ENCODE assay signal across 13 cellular contexts in genomic region chr1:173414136-173414535, GRCh38.
DNase-seq lines count a peak whose midpoint lies in the region; ATAC-seq and TF ChIP-seq lines count a peak whose summit lies in the region.
"Had no signal": no experiment of that assay in that cellular context is flagged by ENCODE, and none has a peak within 500 bp of the region (broad histone marks: within the 10 kb centered on the region; RNA-seq: fewer than 3 reads in every experiment).

No MANE protein-coding gene starts in this region.

- TF ChIP-seq POLR2A in spleen (IDR thresholded peaks at IDR 0.05), result peak in 1 of 3 donors; percentile 31

- H3K9me3 Mint-ChIP-seq in activated CD4-positive, alpha-beta memory T cell treated with anti-CD3 and anti-CD28 coated beads, Interleukin-2, amount 10 ng/mL, durations not matched to agents 7 days and 5 days, result no peaks in the 10 kb centered on the region
- H3K9me3 Mint-ChIP-seq: brain had no signal

- H3K36me3 ChIP-seq in spleen, result peaks cover 0 to 33% (median 3%) of the 10 kb centered on the region in 6 donors

- H3K27ac Mint-ChIP-seq in activated CD4-positive, alpha-beta memory T cell treated with anti-CD3 and anti-CD28 coated beads, Interleukin-2, amount 10 ng/mL, durations not matched to agents 7 days and 5 days, result no peak overlapping the region
- H3K27ac Mint-ChIP-seq: brain had no signal

- peaks cover 2% of the 10 kb centered on the region for H3K36me3 Mint-ChIP-seq in activated CD4-positive, alpha-beta memory T cell treated with anti-CD3 and anti-CD28 coated beads, Interleukin-2, amount 10 ng/mL, durations not matched to agents 7 days and 5 days (ENCODE audit: low read depth)

- H3K4me1 ChIP-seq in spleen, result peaks cover 35 to 96% (median 67%) of the 10 kb centered on the region in 6 donors

- H3K9me3 ChIP-seq in spleen, result no peaks in the 10 kb centered on the region

- CTCF ChIA-PET in activated CD4-positive, alpha-beta memory T cell treated with anti-CD3 and anti-CD28 coated beads, Interleukin-2, amount 10 ng/mL, durations not matched to agents 7 days and 5 days (lab: Charles Lee), result no interaction called here

- POLR2A ChIA-PET in activated CD4-positive, alpha-beta memory T cell treated with anti-CD3 and anti-CD28 coated beads, Interleukin-2, amount 10 ng/mL, durations not matched to agents 7 days and 5 days (lab: Charles Lee), result no interaction called here

- H3K4me1 Mint-ChIP-seq in activated CD4-positive, alpha-beta memory T cell treated with anti-CD3 and anti-CD28 coated beads, Interleukin-2, amount 10 ng/mL, durations not matched to agents 7 days and 5 days, result peaks cover 19% of the 10 kb centered on the region

- no peak for TF ChIP-seq CTCF in spleen (IDR thresholded peaks at IDR 0.05 in 8 of 11, conservative IDR thresholded peaks at IDR 0.05 in 3 of 11)

- no peaks in the 10 kb centered on the region for H3K27me3 ChIP-seq in spleen (replicated peaks in 1 of 7)

- WGBS in spleen, 5 donors, result 33 to 52% (median 45%) methylated on average over 3 of the region's 3 CpGs

- intact Hi-C loops in spleen (cut with DNase I; ENCODE audit: low total_unique reads), result no loop called here

- no peak overlapping the region for H3K4me3 Mint-ChIP-seq in activated CD4-positive, alpha-beta memory T cell treated with anti-CD3 and anti-CD28 coated beads, Interleukin-2, amount 10 ng/mL, durations not matched to agents 7 days and 5 days
- H3K4me3 Mint-ChIP-seq: brain had no signal

- H3K27me3 Mint-ChIP-seq in activated CD4-positive, alpha-beta memory T cell treated with anti-CD3 and anti-CD28 coated beads, Interleukin-2, amount 10 ng/mL, durations not matched to agents 7 days and 5 days, result no peaks in the 10 kb centered on the region
- H3K27me3 Mint-ChIP-seq: brain had no signal

- H3K4me3 ChIP-seq in spleen, result peak overlapping the region in 1 of 8 donors; percentile 14
- H3K4me3 ChIP-seq: skin epidermis had no signal

- peak; percentile 40 for ATAC-seq in HG02678 (IDR thresholded peaks at IDR 0.05; ENCODE audit: unreplicated experiment)
- ATAC-seq in HG03571 (IDR thresholded peaks at IDR 0.05; ENCODE audit: unreplicated experiment), result peak; percentile 39

- DNase-seq in SIG-M5 treated with dmso at 0.1 percent for 504 hours (lab: John Stamatoyannopoulos, UW; ENCODE audit: unreplicated experiment) (peak; percentile 48), SIG-M5 (lab: John Stamatoyannopoulos, UW) (no peak), spleen (no peak), NCI-H1105 treated with DMSO at 0.1 percent for 48 hours (lab: John Stamatoyannopoulos, UW) (no peak), NCI-H524 (lab: John Stamatoyannopoulos, UW) (no peak)
- DNase-seq in activated CD4-positive, alpha-beta memory T cell treated with anti-CD3 and anti-CD28 coated beads, Interleukin-2, amount 10 ng/mL, durations not matched to agents 7 days and 5 days, result no peak
- DNase-seq: activated CD8-positive, alpha-beta memory T cell treated with anti-CD3 and anti-CD28 coated beads for 24 hours; foreskin fibroblast had no signal

- peak overlapping the region; percentile 9 to 88 (median 74) for H3K27ac ChIP-seq in spleen
- H3K27ac ChIP-seq: 22Rv1 had no signal
